Comparison of ENCODE assay signal across 8 cellular contexts in the genomic region with DNA sequence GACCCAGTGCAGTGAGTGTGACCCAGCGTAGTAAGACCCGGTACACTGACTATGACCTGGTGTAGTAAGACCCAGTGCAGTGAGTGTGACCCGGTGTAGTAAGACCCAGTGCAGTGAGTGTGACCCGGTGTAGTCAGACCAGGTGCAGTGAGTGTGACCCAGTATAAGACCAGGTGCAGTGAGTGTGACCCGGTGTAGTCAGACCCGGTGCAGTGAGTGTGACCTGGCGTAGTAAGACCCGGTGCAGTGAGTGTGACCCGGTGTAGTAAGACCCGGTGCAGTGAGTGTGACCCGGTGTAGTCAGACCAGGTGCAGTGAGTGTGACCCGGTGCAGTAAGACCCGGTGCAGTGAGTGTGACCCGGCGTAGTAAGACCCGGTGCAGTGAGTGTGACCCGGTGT.
DNase-seq lines count a peak whose midpoint lies in the region; ATAC-seq, FAIRE-seq and TF ChIP-seq lines count a peak whose summit lies in the region.
"Not testable (repeated sequence)": the region's sequence is repeated elsewhere in the genome, so short reads cannot be mapped to it uniquely, and the experiment has no call there.

No MANE protein-coding gene starts in this region.

- TF ChIP-seq POLR2A in K562 (conservative IDR thresholded peaks at IDR 0.05): not testable (repeated sequence)

- H3K27me3 Mint-ChIP-seq in endothelial cell (ENCODE audit: unreplicated experiment): peaks cover 17% of the 10 kb centered on the region

- not testable (repeated sequence) for TF ChIP-seq RAD21 in K562 (CRISPR knock-in tag; conservative IDR thresholded peaks at IDR 0.05 in 1 of 2, IDR thresholded peaks at IDR 0.05 in 1 of 2)

- H3K27ac Mint-ChIP-seq in endothelial cell (ENCODE audit: unreplicated experiment): not testable (repeated sequence)

- 83% methylated on average over 17 of the region's 17 CpGs for WGBS in HUES64
- whole genome bisulfite sequencing in K562 (ENCODE audit: insufficient coverage, low coverage, missing lambda C conversion rate): 49% methylated on average over 13 of the region's 17 CpGs

- H3K36me3 ChIP-seq in HUES64 (ENCODE audit: insufficient read depth, low read length); K562 (ENCODE audit: control insufficient read depth, insufficient read depth, low read length): not testable (repeated sequence)

- H3K4me1 Mint-ChIP-seq in endothelial cell (ENCODE audit: unreplicated experiment): not testable (repeated sequence)

- not testable (repeated sequence) for H3K4me1 ChIP-seq in HUES64 (ENCODE audit: insufficient read depth, low read length); K562 (replicated peaks in 1 of 2; ENCODE audit: control insufficient read depth in 2 of 2, insufficient read depth in 2 of 2, low read length in 2 of 2)

- BruUV-seq in K562 (replicated peaks; lab: Mats Ljungman, UMichigan): not testable (repeated sequence)

- TF ChIP-seq EP300 in K562 (IDR thresholded peaks at IDR 0.05; ENCODE audit: low read length): not testable (repeated sequence)

- H3K9ac ChIP-seq in HUES64 (ENCODE audit: low read depth, low read length); K562 (ENCODE audit: insufficient read depth in 1 of 2, low read depth in 2 of 2, low read length in 2 of 2): not testable (repeated sequence)

- H3K4me3 ChIP-seq in HUES64 (ENCODE audit: low read length): peak overlapping the region; percentile 0; the same call in 1 of the 2 replicates
- H3K4me3 ChIP-seq in K562: not testable (repeated sequence)

- not testable (repeated sequence) for H3K9me3 Mint-ChIP-seq in endothelial cell (ENCODE audit: unreplicated experiment)

- not testable (repeated sequence) for H3K27ac ChIP-seq in HUES64 (ENCODE audit: low read depth, low read length); K562 (ENCODE audit: extremely low read depth, low read depth, low read length)

- DNase-seq in Caki2 (ENCODE audit: low read depth): peak; percentile 19
- peak; percentile 73 for DNase-seq in activated CD8-positive, alpha-beta memory T cell treated with anti-CD3 and anti-CD28 coated beads, Interleukin-2, amount 50 U/mL, for 48 hours
- DNase-seq in K562 (ENCODE audit: extremely low read depth in 1 of 4, low spot score in 3 of 4): peak in 1 of 4 experiments; percentile 65
- not testable (repeated sequence) for DNase-seq in endothelial cell (ENCODE audit: low spot score)
- peak; percentile 96 for DNase-seq in mesenteric fat pad (ENCODE audit: low spot score)
- DNase-seq in stimulated activated CD4-positive, alpha-beta T cell treated with anti-CD3 and anti-CD28 coated beads, Interleukin-15, amount 100 ng/mL, for 24 hours: peak; percentile 18
- DNase-seq in stimulated activated CD8-positive, alpha-beta memory T cell treated with anti-CD3 and anti-CD28 coated beads, Interleukin-4, amount 100 ng/mL, for 48 hours: peak; percentile 42

- FAIRE-seq in K562 (lab: Jason Lieb, UNC): peak; percentile 99

- peak in 1 of 3 experiments; percentile 31; a peak in 1 of 6 replicates for TF ChIP-seq CTCF in K562 (IDR thresholded peaks at IDR 0.05 in 2 of 3, conservative IDR thresholded peaks at IDR 0.05 in 1 of 3; ENCODE audit: insufficient read depth in 2 of 3, low read depth in 1 of 3, low read length in 3 of 3)
- TF ChIP-seq CTCF in endothelial cell (IDR thresholded peaks at IDR 0.05; ENCODE audit: unreplicated experiment): not testable (repeated sequence)

- in situ Hi-C loops in Caki2 (cut with HindIII; ENCODE audit: low pct_unique_long_range_greater_than_20kb, low sequenced_read_pairs); K562 (cut with MboI): not testable (repeated sequence)

- H3K4me2 ChIP-seq in K562 (ENCODE audit: insufficient read depth, low read length): not testable (repeated sequence)

- peaks cover 12% of the 10 kb centered on the region for H3K36me3 Mint-ChIP-seq in endothelial cell (ENCODE audit: low read depth, unreplicated experiment)

- POLR2A ChIA-PET in K562 (lab: Yijun Ruan, JAX): not testable (repeated sequence)

- CTCF ChIA-PET in K562 (lab: Yijun Ruan, JAX; ENCODE audit: low intra/inter-chr PET ratio): not testable (repeated sequence)

- H3K4me3 Mint-ChIP-seq in endothelial cell (ENCODE audit: unreplicated experiment): peak overlapping the region; percentile 70

- not testable (repeated sequence) for ATAC-seq in K562

- not testable (repeated sequence) for H3K27me3 ChIP-seq in HUES64 (ENCODE audit: insufficient read depth, low read length)
- H3K27me3 ChIP-seq in K562 (ENCODE audit: control insufficient read depth in 2 of 2, insufficient read depth in 2 of 2, low read length in 2 of 2): peaks cover 0 to 31% of the 10 kb centered on the region in 2 experiments; a peak in 3 of 5 replicates

- not testable (repeated sequence) for H3K79me2 ChIP-seq in K562 (ENCODE audit: control insufficient read depth, insufficient read depth, low read length)

- not testable (repeated sequence) for H4K20me1 ChIP-seq in K562 (replicated peaks; ENCODE audit: control insufficient read depth, insufficient read depth, low read length)

- H2AFZ ChIP-seq in K562 (ENCODE audit: low read depth, low read length): not testable (repeated sequence)

- peaks cover 34% of the 10 kb centered on the region for H3K9me3 ChIP-seq in HUES64 (ENCODE audit: insufficient read depth, low read depth, low read length)
- H3K9me3 ChIP-seq in K562 (replicated peaks; ENCODE audit: control insufficient read depth, insufficient read depth, low read depth, low read length): not testable (repeated sequence)

- intact Hi-C loops in K562 (cut with micrococcal nuclease): not testable (repeated sequence)

- not testable (repeated sequence) for H3K9me1 ChIP-seq in K562 (ENCODE audit: control insufficient read depth, insufficient read depth, low read length)

TF ChIP-seq in K562, 482 proteins besides CTCF, POLR2A, EP300 and RAD21 (continues in another document):
- TF ChIP-seq CBX5 (IDR thresholded peaks at IDR 0.05; ENCODE audit: borderline replicate concordance, low read depth) (peak; percentile 93), ETS1 (conservative IDR thresholded peaks at IDR 0.05; ENCODE audit: control insufficient read depth, low read depth, low read length) (peak; percentile 56; the same call in 1 of the 2 replicates), BHLHE40 (IDR thresholded peaks at IDR 0.05; ENCODE audit: low read length) (peak; percentile 40; the same call in 1 of the 2 replicates), SREBF1 (IDR thresholded peaks at IDR 0.05; ENCODE audit: borderline replicate concordance, low read depth, low read length) (peak; percentile 78; the same call in 1 of the 2 replicates), ATF1 (CRISPR knock-in tag; IDR thresholded peaks at IDR 0.05) (peak; percentile 66; the same call in 1 of the 2 replicates), PBX2 (CRISPR knock-in tag; IDR thresholded peaks at IDR 0.05; ENCODE audit: low read depth) (peak; percentile 62), POU5F1 (IDR thresholded peaks at IDR 0.05; ENCODE audit: borderline replicate concordance, low read depth, low read length, partially characterized antibody) (peak; percentile 56), PTBP1 (IDR thresholded peaks at IDR 0.05; ENCODE audit: low read depth, low read length) (0 out of 2 replicates have a peak, but pooled peaks have one; percentile 43), BMI1 (IDR thresholded peaks at IDR 0.05; ENCODE audit: low read length) (0 out of 2 replicates have a peak, but pooled peaks have one; percentile 33), KDM4B (IDR thresholded peaks at IDR 0.05; ENCODE audit: borderline replicate concordance in 2 of 2, low read depth in 1 of 2) (peak in 1 of 2 experiments; percentile 68; a peak in 1 of 4 replicates), ZKSCAN1 (IDR thresholded peaks at IDR 0.05; ENCODE audit: low read depth, low read length) (peak; percentile 71), SIX5 (IDR thresholded peaks at IDR 0.05; ENCODE audit: borderline replicate concordance in 1 of 2, insufficient read depth in 1 of 2, low read depth in 1 of 2, low read length in 2 of 2) (peak in 1 of 2 experiments; percentile 45; a peak in 1 of 4 replicates), YY1 (IDR thresholded peaks at IDR 0.05; ENCODE audit: borderline replicate concordance in 1 of 3, control insufficient read depth in 1 of 3, extremely low read depth in 1 of 3, insufficient read depth in 3 of 3, insufficient read length in 1 of 3, insufficient replicate concordance in 2 of 3, low read depth in 1 of 3, low read length in 2 of 3) (peak in 1 of 3 experiments; percentile 42), HDAC6 (IDR thresholded peaks at IDR 0.05; ENCODE audit: low read depth, low read length) (peak; percentile 65; the same call in 1 of the 2 replicates)
- TF ChIP-seq ATF1 (tag; IDR thresholded peaks at IDR 0.05); PBX2 (tag; conservative IDR thresholded peaks at IDR 0.05; ENCODE audit: low read depth): not testable (repeated sequence)
